12 cellular contexts compared by ENCODE assay signal in the genomic region with DNA sequence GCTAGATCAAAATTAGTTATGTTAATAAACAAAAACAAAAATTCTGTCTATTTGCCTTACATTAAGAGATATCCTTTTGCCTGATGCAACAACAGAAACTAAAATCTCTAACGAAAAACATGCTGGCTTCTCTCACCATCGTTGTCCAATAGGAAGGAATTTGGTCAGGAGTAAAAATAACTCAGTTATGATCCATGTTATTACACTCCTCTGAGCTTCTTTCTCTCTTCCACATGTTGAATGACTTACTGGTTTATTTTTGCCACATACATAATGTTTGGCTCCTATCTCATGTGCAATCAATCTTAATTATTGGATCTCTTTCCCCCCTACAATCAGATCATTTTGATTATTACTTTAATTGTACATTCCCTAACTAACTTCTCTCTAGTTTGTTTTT.
DNase-seq lines count a peak whose midpoint lies in the region; ATAC-seq, FAIRE-seq and TF ChIP-seq lines count a peak whose summit lies in the region.
"Had no signal": no experiment of that assay in that cellular context is flagged by ENCODE, and none has a peak within 500 bp of the region (broad histone marks: within the 10 kb centered on the region; RNA-seq: fewer than 3 reads in every experiment).

No MANE protein-coding gene starts in this region.

- no TSS peak for BruUV-seq in PC-9 (replicated peaks; lab: Mats Ljungman, UMichigan)

- peak; percentile 20 for FAIRE-seq in keratinocyte (lab: Jason Lieb, UNC)

- no peaks in the 10 kb centered on the region for H3K9me3 Mint-ChIP-seq in activated CD4-positive, alpha-beta memory T cell treated with anti-CD3 and anti-CD28 coated beads for 36 hours

- H3K9me1 ChIP-seq in keratinocyte (ENCODE audit: control insufficient read depth, extremely low read depth, insufficient read depth, low read length) = no peaks in the 10 kb centered on the region

- no peak overlapping the region for H3K4me3 Mint-ChIP-seq in activated CD4-positive, alpha-beta memory T cell treated with anti-CD3 and anti-CD28 coated beads for 36 hours
- H3K4me3 Mint-ChIP-seq: CD8-positive, alpha-beta memory T cell had no signal

- POLR2A ChIA-PET in activated CD4-positive, alpha-beta memory T cell treated with anti-CD3 and anti-CD28 coated beads for 36 hours (lab: Charles Lee) = interaction anchor here (0.5 kb wide), 1 partner anchor 83 kb away, joined by 3 read pairs; no protein-coding TSS in a partner anchor
- POLR2A ChIA-PET in PC-9 (lab: Charles Lee; ENCODE audit: unreplicated experiment) = no interaction called here

- no peaks in the 10 kb centered on the region for H3K36me3 Mint-ChIP-seq in activated CD4-positive, alpha-beta memory T cell treated with anti-CD3 and anti-CD28 coated beads for 36 hours
- H3K36me3 Mint-ChIP-seq: CD8-positive, alpha-beta memory T cell had no signal

- no peak overlapping the region for H3K4me2 ChIP-seq in keratinocyte (ENCODE audit: control insufficient read depth, extremely low read depth, insufficient read depth, low read depth, low read length)
- H3K4me2 ChIP-seq in PC-9 = no peak overlapping the region

- peaks cover 6% of the 10 kb centered on the region for H3K4me1 ChIP-seq in keratinocyte (ENCODE audit: control insufficient read depth, extremely low read depth, insufficient read depth, low read length)
- peaks cover 12 to 13% of the 10 kb centered on the region in 2 donors for H3K4me1 ChIP-seq in thoracic aorta (ENCODE audit: control insufficient read depth in 1 of 2, low read depth in 2 of 2)
- H3K4me1 ChIP-seq in PC-9 (replicated peaks; ENCODE audit: insufficient read depth) = peaks cover 7% of the 10 kb centered on the region; the same call in 1 of the 2 replicates

- DNase-seq in M059J (ENCODE audit: low read depth) (peak; percentile 60), coronary artery (ENCODE audit: low spot score) (no peak), keratinocyte (ENCODE audit: low read depth, low spot score) (no peak), thoracic aorta (ENCODE audit: low spot score) (no peak), pons (ENCODE audit: low spot score) (no peak), PC-9 (no peak)
- no peak for DNase-seq in activated CD4-positive, alpha-beta memory T cell treated with anti-CD3 and anti-CD28 coated beads for 36 hours
- DNase-seq: CD8-positive, alpha-beta memory T cell; GF-D8; T1000 had no signal

- dilution Hi-C loops in keratinocyte (cut with MboI; ENCODE audit: extremely low pct_ligation_motif_present, low sequenced_read_pairs) = no loop called here

- no peaks in the 10 kb centered on the region for H3K27me3 Mint-ChIP-seq in activated CD4-positive, alpha-beta memory T cell treated with anti-CD3 and anti-CD28 coated beads for 36 hours
- H3K27me3 Mint-ChIP-seq: CD8-positive, alpha-beta memory T cell had no signal

- intact Hi-C loops in activated CD4-positive, alpha-beta memory T cell treated with anti-CD3 and anti-CD28 coated beads for 36 hours (cut with micrococcal nuclease) = no loop called here
- intact Hi-C loops in PC-9 (cut with micrococcal nuclease; ENCODE audit: unreplicated experiment) = no loop called here

- H3K27ac ChIP-seq in coronary artery = peak overlapping the region; percentile 80 to 82
- no peak overlapping the region for H3K27ac ChIP-seq in keratinocyte (ENCODE audit: control insufficient read depth, insufficient read depth, low read length)
- H3K27ac ChIP-seq in thoracic aorta = peak overlapping the region; percentile 11 to 69
- no peak overlapping the region for H3K27ac ChIP-seq in PC-9
- H3K27ac ChIP-seq: epithelial cell of prostate, neutrophil had no signal

- H3K9me2 ChIP-seq in PC-9 (ENCODE audit: insufficient read depth) = no peaks in the 10 kb centered on the region

- H3K9ac ChIP-seq in keratinocyte (ENCODE audit: control insufficient read depth, extremely low read depth, insufficient read depth, low read length) = no peak overlapping the region

- H3K27me3 ChIP-seq in keratinocyte (ENCODE audit: control insufficient read depth, extremely low read depth, insufficient read depth, low read length) = no peaks in the 10 kb centered on the region
- H3K27me3 ChIP-seq in thoracic aorta (replicated peaks; ENCODE audit: insufficient read depth) = no peaks in the 10 kb centered on the region
- H3K27me3 ChIP-seq in PC-9 (ENCODE audit: insufficient read depth, low read depth) = no peaks in the 10 kb centered on the region
- H3K27me3 ChIP-seq: neutrophil had no signal

- CTCF ChIA-PET in activated CD4-positive, alpha-beta memory T cell treated with anti-CD3 and anti-CD28 coated beads for 36 hours (lab: Charles Lee) = no interaction called here
- CTCF ChIA-PET in PC-9 (lab: Charles Lee) = no interaction called here

- H3K9me3 ChIP-seq in keratinocyte (ENCODE audit: control insufficient read depth, low read depth, low read length) = no peaks in the 10 kb centered on the region
- H3K9me3 ChIP-seq in thoracic aorta = no peaks in the 10 kb centered on the region
- no peaks in the 10 kb centered on the region for H3K9me3 ChIP-seq in PC-9 (ENCODE audit: insufficient read depth, low read depth)
- H3K9me3 ChIP-seq: neutrophil had no signal

- H3K4me3 ChIP-seq in coronary artery (peak overlapping the region; percentile 71), keratinocyte (ENCODE audit: control insufficient read depth in 2 of 3, extremely low read depth in 1 of 3, insufficient read depth in 2 of 3, low read depth in 1 of 3, low read length in 3 of 3) (no peak overlapping the region), thoracic aorta (peak overlapping the region; percentile 46), PC-9 (no peak overlapping the region)

- H3K27ac Mint-ChIP-seq in activated CD4-positive, alpha-beta memory T cell treated with anti-CD3 and anti-CD28 coated beads for 36 hours = no peak overlapping the region
- H3K27ac Mint-ChIP-seq: CD8-positive, alpha-beta memory T cell had no signal

- no peaks in the 10 kb centered on the region for H3F3A ChIP-seq in PC-9 (ENCODE audit: insufficient read depth, low read depth)

- ATAC-seq in thoracic aorta (ENCODE audit: insufficient number of reproducible peaks, low FRiP score, low read depth) = no peak

- H3K4me1 Mint-ChIP-seq in activated CD4-positive, alpha-beta memory T cell treated with anti-CD3 and anti-CD28 coated beads for 36 hours (ENCODE audit: low read depth) = no peaks in the 10 kb centered on the region
- H3K4me1 Mint-ChIP-seq: CD8-positive, alpha-beta memory T cell had no signal

- no peaks in the 10 kb centered on the region for H3K36me3 ChIP-seq in keratinocyte (ENCODE audit: control insufficient read depth in 2 of 2, extremely low read depth in 1 of 2, insufficient read depth in 2 of 2, low read length in 2 of 2)
- H3K36me3 ChIP-seq in thoracic aorta = no peaks in the 10 kb centered on the region
- H3K36me3 ChIP-seq in PC-9 (ENCODE audit: low read depth) = no peaks in the 10 kb centered on the region
- H3K36me3 ChIP-seq: neutrophil had no signal

- TF ChIP-seq CTCF in coronary artery (IDR thresholded peaks at IDR 0.05) (no peak), keratinocyte (optimal IDR thresholded peaks at IDR 0.05 in 1 of 3, IDR thresholded peaks at IDR 0.05 in 1 of 3, conservative IDR thresholded peaks at IDR 0.05 in 1 of 3; ENCODE audit: extremely low read depth in 1 of 3, insufficient read depth in 2 of 3, low read length in 3 of 3) (no peak), thoracic aorta (IDR thresholded peaks at IDR 0.05) (no peak), PC-9 (conservative IDR thresholded peaks at IDR 0.05) (no peak)

- H2AFZ ChIP-seq in keratinocyte (ENCODE audit: control insufficient read depth, low read length) (no peak overlapping the region), PC-9 (no peak overlapping the region)

- H3K79me2 ChIP-seq in keratinocyte (ENCODE audit: control insufficient read depth, insufficient read depth, low read length) = no peaks in the 10 kb centered on the region
- H3K79me2 ChIP-seq in PC-9 (ENCODE audit: low read depth) = no peaks in the 10 kb centered on the region

- no peaks in the 10 kb centered on the region for H4K20me1 ChIP-seq in keratinocyte (ENCODE audit: control insufficient read depth, extremely low read depth, insufficient read depth, low read length)
- H4K20me1 ChIP-seq in PC-9 (ENCODE audit: insufficient read depth) = no peaks in the 10 kb centered on the region

Comparison
In these comparisons a context has a peak if more than half of its experiments do, and no peak if none do; other contexts are left out.
1. H3K27ac ChIP-seq: peak in coronary artery (2 of 2) and thoracic aorta (2 of 2); none in keratinocyte (single experiment) and PC-9 (single experiment).
2. H3K4me3 ChIP-seq: peak in coronary artery (single experiment) and thoracic aorta (single experiment); none in keratinocyte (0 of 3) and PC-9 (single experiment).